ENCODE assay signal across 8 cellular contexts in the genomic region with DNA sequence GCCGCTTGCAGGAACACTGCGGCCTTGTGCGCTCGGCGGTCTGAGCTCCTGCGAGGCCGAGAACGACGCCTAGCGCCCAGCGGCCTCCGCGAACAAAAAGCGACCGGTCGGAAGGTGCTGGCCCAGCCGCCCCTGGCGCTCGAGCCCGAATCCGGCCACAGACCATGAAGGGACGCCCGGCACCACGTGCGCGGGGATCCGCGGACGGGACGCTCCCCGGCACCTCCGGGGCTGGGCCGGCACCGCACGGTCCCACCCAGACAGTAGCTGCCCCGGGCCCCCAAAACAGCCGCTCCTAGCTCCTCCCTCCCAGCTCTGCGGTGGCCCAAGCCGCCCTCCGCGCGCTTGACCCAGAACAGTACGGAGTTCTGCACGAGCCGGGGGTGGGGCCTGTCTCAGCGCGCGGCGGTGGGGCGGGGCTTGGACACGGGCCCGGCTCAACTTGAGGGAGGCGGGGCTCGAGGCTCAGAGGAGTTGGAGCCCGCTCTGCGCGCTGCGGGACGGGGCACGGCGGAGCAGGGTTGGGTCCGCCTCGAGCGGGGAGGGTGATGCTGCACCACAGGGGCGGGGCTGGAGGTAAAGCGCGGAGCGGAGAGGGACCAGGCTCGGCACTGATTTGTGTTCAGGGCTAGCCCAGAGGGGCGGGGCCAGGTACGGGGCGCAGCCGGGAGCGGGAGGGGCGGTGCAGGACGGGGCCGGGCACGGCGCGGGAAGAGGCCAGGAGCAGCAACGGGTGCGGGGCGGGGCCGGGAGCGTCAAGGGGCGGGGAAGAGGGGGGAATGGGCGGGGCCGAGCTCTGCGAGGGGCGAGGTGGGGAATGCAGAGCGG. TPM values are rescaled to one million over a fixed set of nuclear protein-coding genes. Genes with fewer than 3 reads are reported as not detected.
A peak's percentile ranks its signal among the peaks of the same experiment; 100 is the strongest.
DNase-seq lines count a peak whose midpoint lies in the region; ATAC-seq and TF ChIP-seq lines count a peak whose summit lies in the region.

No MANE protein-coding gene starts in this region.

- peak; percentile 88 to 94 (median 92) for DNase-seq in CD8-positive, alpha-beta T cell
- DNase-seq in NCI-H82 treated with DMSO at 0.1 percent for 48 hours (lab: John Stamatoyannopoulos, UW; ENCODE audit: unreplicated experiment) (peak; percentile 91), lung microvascular endothelial cell (ENCODE audit: low read depth in 2 of 2) (peak; percentile 90 to 98)
- DNase-seq in activated CD8-positive, alpha-beta memory T cell treated with anti-CD3 and anti-CD28 coated beads for 1 hour (ENCODE audit: extremely low read depth in 1 of 2, low read depth in 1 of 2), result peak; percentile 83 to 88
- peak; percentile 89 for DNase-seq in effector CD4-positive, alpha-beta T cell
- DNase-seq in stimulated activated CD4-positive, alpha-beta T cell treated with anti-CD3 and anti-CD28 coated beads, TNF-alpha, amount 100 ng/mL, for 4 hours (ENCODE audit: low read depth in 3 of 3), result peak; percentile 88 to 95 (median 90)

- no peak overlapping the region for H3K27ac ChIP-seq in CD8-positive, alpha-beta T cell (ENCODE audit: low read depth, low read length)

- peak overlapping the region; percentile 85 for H3K4me3 Mint-ChIP-seq in CD8-positive, alpha-beta T cell

- H3K4me3 ChIP-seq in CD8-positive, alpha-beta T cell (ENCODE audit: low read depth, low read length), result peak overlapping the region; percentile 68

- no peaks in the 10 kb centered on the region for H3K9me3 ChIP-seq in CD8-positive, alpha-beta T cell (ENCODE audit: low read length)

- no peak for TF ChIP-seq CTCF in CD8-positive, alpha-beta T cell (IDR thresholded peaks at IDR 0.05)

- no peaks in the 10 kb centered on the region for H3K36me3 ChIP-seq in CD8-positive, alpha-beta T cell (ENCODE audit: insufficient read depth, low read length)

- H3K9me3 Mint-ChIP-seq in CD8-positive, alpha-beta T cell, result no peaks in the 10 kb centered on the region

- no peaks in the 10 kb centered on the region for H3K4me1 ChIP-seq in CD8-positive, alpha-beta T cell (ENCODE audit: insufficient read depth, low read length)

- intact Hi-C loops in CD8-positive, alpha-beta T cell (cut with DNase I, micrococcal nuclease), result loop anchor here (1.0 to 10.0 kb wide), 11 partner anchors 33 to 1747 kb away; a partner anchor contains a TSS

- peaks cover 11% of the 10 kb centered on the region for H3K4me1 Mint-ChIP-seq in CD8-positive, alpha-beta T cell (ENCODE audit: low read depth)

- POLR2A ChIA-PET in CD8-positive, alpha-beta T cell (lab: Charles Lee), result interaction anchor here (0.6 to 1.3 kb wide), 7 partner anchors 11 to 723 kb away, joined by 3 to 5 read pairs (median 3); a partner anchor contains a TSS

- H3K27ac Mint-ChIP-seq in CD8-positive, alpha-beta T cell, result peak overlapping the region; percentile 52

- H3K27me3 Mint-ChIP-seq in CD8-positive, alpha-beta T cell (ENCODE audit: low read depth), result no peaks in the 10 kb centered on the region

- CTCF ChIA-PET in CD8-positive, alpha-beta T cell (lab: Charles Lee), result interaction anchor here (0.9 to 3.2 kb wide), 3 partner anchors 14 to 43 kb away, joined by 3 to 17 read pairs (median 5); no protein-coding TSS in a partner anchor

- no peaks in the 10 kb centered on the region for H3K36me3 Mint-ChIP-seq in CD8-positive, alpha-beta T cell

- H3K27me3 ChIP-seq in CD8-positive, alpha-beta T cell (ENCODE audit: insufficient read depth, low read length), result no peaks in the 10 kb centered on the region

- ATAC-seq in CD8-positive, alpha-beta T cell, result peak; percentile 90
- ATAC-seq in GM19452 (IDR thresholded peaks at IDR 0.05; ENCODE audit: unreplicated experiment) (peak; percentile 86), HG03575 (IDR thresholded peaks at IDR 0.05; ENCODE audit: extremely low read depth, insufficient number of reproducible peaks, low FRiP score, unreplicated experiment) (peak; percentile 72)

RNA-seq across cellular contexts. Expression of a gene that starts 0.5 kb away (rescaled TPM):
- 1 to 10 TPM; 1.0 to 1.1 TPM for total RNA-seq in CD8-positive, alpha-beta T cell
- 3.1 and 11.1 TPM in 2 replicates for total RNA-seq in lung microvascular endothelial cell
